Comparison of ENCODE assay signal across 1 cellular context in genomic region chr6:132487762-132488161, GRCh38.
A peak's percentile ranks its signal among the peaks of the same experiment; 100 is the strongest.
TF ChIP-seq lines count a peak whose summit lies in the region.

No MANE protein-coding gene starts in this region.

TF ChIP-seq in IMR-90, 13 proteins besides CTCF, POLR2A, EP300 and RAD21:
- TF ChIP-seq NFE2L2 (IDR thresholded peaks at IDR 0.05; ENCODE audit: low read depth, low read length) (no peak), MAFK (IDR thresholded peaks at IDR 0.05; ENCODE audit: low read depth, low read length) (peak; percentile 98)
